ENCODE assay signal across 9 cellular contexts in genomic region chr3:143975549-143976152, GRCh38. TPM values are rescaled to one million over a fixed set of nuclear protein-coding genes. Genes with fewer than 3 reads are reported as not detected.
A peak's percentile ranks its signal among the peaks of the same experiment; 100 is the strongest.
DNase-seq lines count a peak whose midpoint lies in the region; ATAC-seq, FAIRE-seq and TF ChIP-seq lines count a peak whose summit lies in the region.
"Had no signal": no experiment of that assay in that cellular context is flagged by ENCODE, and none has a peak within 500 bp of the region (broad histone marks: within the 10 kb centered on the region; RNA-seq: fewer than 3 reads in every experiment).

No MANE protein-coding gene starts in this region.

- H4K20me1 ChIP-seq in smooth muscle cell (ENCODE audit: low read depth) = peaks cover 56% of the 10 kb centered on the region

- peak overlapping the region; percentile 94 for H3K4me3 ChIP-seq in smooth muscle cell

- H3K79me2 ChIP-seq in smooth muscle cell (ENCODE audit: low read depth) = peaks cover 83% of the 10 kb centered on the region

- peak overlapping the region; percentile 94 for H3K4me2 ChIP-seq in smooth muscle cell

- 35% methylated on average over 3 of the region's 3 CpGs for WGBS in smooth muscle cell (ENCODE audit: low lambda C conversion rate)

- TF ChIP-seq CTCF in LNCAP (IDR thresholded peaks at IDR 0.05) = peak; percentile 60
- peak; percentile 72 for TF ChIP-seq CTCF in smooth muscle cell (IDR thresholded peaks at IDR 0.05; ENCODE audit: borderline replicate concordance, insufficient read depth, poor library complexity, severe bottlenecking)

- ATAC-seq in GM18873 (IDR thresholded peaks at IDR 0.05; ENCODE audit: low FRiP score, unreplicated experiment) = no peak
- ATAC-seq in GM21390 (IDR thresholded peaks at IDR 0.05; ENCODE audit: unreplicated experiment) = no peak

- peak overlapping the region; percentile 75 for H3K27ac ChIP-seq in smooth muscle cell (ENCODE audit: low read depth)

- peak overlapping the region; percentile 95 for H3K9ac ChIP-seq in smooth muscle cell (ENCODE audit: low read depth)

- H2AFZ ChIP-seq in smooth muscle cell (ENCODE audit: low read depth) = no peak overlapping the region

- FAIRE-seq in TTC549 (lab: Jason Lieb, UNC) = peak; percentile 72

- H3F3A ChIP-seq in smooth muscle cell (ENCODE audit: low read depth) = no peaks in the 10 kb centered on the region

- no peaks in the 10 kb centered on the region for H3K9me3 ChIP-seq in smooth muscle cell (replicated peaks; ENCODE audit: low read depth)

- peaks cover 45% of the 10 kb centered on the region for H3K4me1 ChIP-seq in smooth muscle cell (ENCODE audit: low read depth)

- peak; percentile 12 for DNase-seq in Daoy (ENCODE audit: low read depth)
- DNase-seq in globus pallidus (ENCODE audit: low spot score) = peak; percentile 84
- no peak for DNase-seq in smooth muscle cell (lab: John Stamatoyannopoulos, UW; ENCODE audit: unreplicated experiment)
- no peak for DNase-seq in effector CD8-positive, alpha-beta T cell (lab: John Stamatoyannopoulos, UW)
- DNase-seq: activated B cell treated with CpG ODN at 0.5 μM for 24 hours had no signal

- no peaks in the 10 kb centered on the region for H3K27me3 ChIP-seq in smooth muscle cell (ENCODE audit: low read depth)

- H3K36me3 ChIP-seq in smooth muscle cell (ENCODE audit: low read depth) = no peaks in the 10 kb centered on the region

RNA-seq across cellular contexts. Expression of gene DIPK2A, which starts 4.0 kb away (rescaled TPM):
- 7.5 and 9.3 TPM in 2 replicates for total RNA-seq in Daoy (2014; rRNA removed; shearing (Covaris generic))
- 133 and 167 TPM in 2 replicates for total RNA-seq in smooth muscle cell
- polyA plus RNA-seq in smooth muscle cell = 48.9 and 67.8 TPM in 2 replicates

Comparison
In these comparisons a context has a peak if more than half of its experiments do, and no peak if none do; other contexts are left out.
1. DNase-seq: peak in Daoy (single experiment) and globus pallidus (single experiment); none in smooth muscle cell (single experiment) and effector CD8-positive, alpha-beta T cell (single experiment).
2. RNA of gene DIPK2A, which starts 4.0 kb away (total RNA-seq): 133 to 167 TPM in smooth muscle cell; 7.5 to 9.3 TPM in Daoy; every median in the first group is over 10 times any median in the second.